In the genomic region with DNA sequence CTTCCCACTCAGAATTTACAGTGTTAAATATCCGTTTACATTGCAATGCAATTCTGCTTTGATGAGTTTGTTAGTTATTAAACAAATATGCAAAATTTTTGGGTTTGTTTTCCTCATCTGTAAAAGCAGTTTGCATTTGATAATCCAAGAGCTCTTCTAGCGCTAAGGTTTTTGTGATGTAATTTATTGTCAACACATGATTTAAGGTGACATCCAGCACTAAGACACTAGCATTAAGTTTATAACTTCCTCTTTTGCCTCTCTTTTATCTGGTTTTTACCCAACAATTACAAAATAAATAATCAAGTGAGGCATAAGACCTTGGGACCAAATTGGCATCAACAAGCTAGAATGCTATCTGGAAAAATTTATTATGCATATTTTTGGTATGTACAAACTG, we compare ENCODE assay signal across 8 cellular contexts. TPM values are rescaled to one million over a fixed set of nuclear protein-coding genes. Genes with fewer than 3 reads are reported as not detected.
DNase-seq lines count a peak whose midpoint lies in the region; ATAC-seq and TF ChIP-seq lines count a peak whose summit lies in the region.

No MANE protein-coding gene starts in this region.

- no peak overlapping the region for H3K27ac ChIP-seq in thymus (ENCODE audit: low read depth)

- H3K4me1 Mint-ChIP-seq in activated T-cell treated with anti-CD3 and anti-CD28 coated beads, Interleukin-2, amount 50 U/mL, for 24 hours (ENCODE audit: low read depth), result peaks cover 43% of the 10 kb centered on the region
- H3K4me1 Mint-ChIP-seq in WTC11 (peaks cover 6% of the 10 kb centered on the region), immature natural killer cell (peaks cover 22 to 54% of the 10 kb centered on the region in 2 donors), glutamatergic neuron (ENCODE audit: low read depth, unreplicated experiment) (peaks cover 2% of the 10 kb centered on the region)

- CTCF ChIA-PET in WTC11 (lab: Charles Lee), result no interaction called here

- no peak overlapping the region for H3K27ac Mint-ChIP-seq in activated T-cell treated with anti-CD3 and anti-CD28 coated beads, Interleukin-2, amount 50 U/mL, for 24 hours
- no peak overlapping the region; the same call in 1 of the 2 replicates for H3K27ac Mint-ChIP-seq in WTC11
- peak overlapping the region in 3 of 6 donors; percentile 41 to 95 (median 82) for H3K27ac Mint-ChIP-seq in immature natural killer cell
- no peak overlapping the region for H3K27ac Mint-ChIP-seq in glutamatergic neuron (ENCODE audit: unreplicated experiment)

- no peaks in the 10 kb centered on the region for H3K9me3 Mint-ChIP-seq in activated T-cell treated with anti-CD3 and anti-CD28 coated beads, Interleukin-2, amount 50 U/mL, for 24 hours
- no peaks in the 10 kb centered on the region for H3K9me3 Mint-ChIP-seq in WTC11
- H3K9me3 Mint-ChIP-seq in immature natural killer cell, result no peaks in the 10 kb centered on the region
- H3K9me3 Mint-ChIP-seq in glutamatergic neuron (ENCODE audit: unreplicated experiment), result peaks cover 4% of the 10 kb centered on the region

- H3K9me3 ChIP-seq in thymus (ENCODE audit: control insufficient read depth), result no peaks in the 10 kb centered on the region

- H3K4me3 Mint-ChIP-seq in activated T-cell treated with anti-CD3 and anti-CD28 coated beads, Interleukin-2, amount 50 U/mL, for 24 hours, result peak overlapping the region; percentile 92
- peak overlapping the region; percentile 97 for H3K4me3 Mint-ChIP-seq in WTC11
- peak overlapping the region; percentile 90 to 99 (median 96) for H3K4me3 Mint-ChIP-seq in immature natural killer cell
- no peak overlapping the region for H3K4me3 Mint-ChIP-seq in glutamatergic neuron (ENCODE audit: unreplicated experiment)

- no peaks in the 10 kb centered on the region for H3K36me3 ChIP-seq in thymus (ENCODE audit: control insufficient read depth, insufficient read depth)

- peaks cover 34% of the 10 kb centered on the region for H3K36me3 Mint-ChIP-seq in activated T-cell treated with anti-CD3 and anti-CD28 coated beads, Interleukin-2, amount 50 U/mL, for 24 hours (ENCODE audit: low read depth)
- H3K36me3 Mint-ChIP-seq in WTC11 (peaks cover 19% of the 10 kb centered on the region), immature natural killer cell (peaks cover 0 to 4% (median 3%) of the 10 kb centered on the region in 3 donors), glutamatergic neuron (ENCODE audit: unreplicated experiment) (no peaks in the 10 kb centered on the region)

- POLR2A ChIA-PET in WTC11 (lab: Charles Lee), result no interaction called here

- no peaks in the 10 kb centered on the region for H3K27me3 ChIP-seq in thymus (ENCODE audit: control insufficient read depth, insufficient read depth)

- TF ChIP-seq CTCF in WTC11 (IDR thresholded peaks at IDR 0.05), result no peak
- no peak for TF ChIP-seq CTCF in glutamatergic neuron (IDR thresholded peaks at IDR 0.05; ENCODE audit: partially characterized antibody, unreplicated experiment)

- peak overlapping the region; percentile 53 for H3K4me3 ChIP-seq in thymus (ENCODE audit: low read length)

- ATAC-seq in WTC11 (no peak), HG03025 (IDR thresholded peaks at IDR 0.05; ENCODE audit: low FRiP score, unreplicated experiment) (no peak)

- peaks cover 4% of the 10 kb centered on the region for H3K4me1 ChIP-seq in thymus (ENCODE audit: control insufficient read depth, insufficient read depth, low read length)

- H3K27me3 Mint-ChIP-seq in activated T-cell treated with anti-CD3 and anti-CD28 coated beads, Interleukin-2, amount 50 U/mL, for 24 hours, result no peaks in the 10 kb centered on the region
- peaks cover 2% of the 10 kb centered on the region; the same call in 1 of the 2 replicates for H3K27me3 Mint-ChIP-seq in WTC11 (ENCODE audit: low read depth)
- peaks cover 7 to 17% (median 17%) of the 10 kb centered on the region in 3 donors for H3K27me3 Mint-ChIP-seq in immature natural killer cell (ENCODE audit: low read depth in 3 of 3)
- no peaks in the 10 kb centered on the region for H3K27me3 Mint-ChIP-seq in glutamatergic neuron (ENCODE audit: unreplicated experiment)

- WGBS in thymus, result 3% methylated on average over 2 of the region's 2 CpGs

- DNase-seq in activated T-cell treated with anti-CD3 and anti-CD28 coated beads, Interleukin-2, amount 50 U/mL, for 24 hours, result no peak
- DNase-seq in activated T-cell treated with anti-CD3 and anti-CD28 coated beads, Interleukin-2, amount 50 U/mL, for 1 hour, result no peak
- DNase-seq in WTC11 (ENCODE audit: low spot score), result no peak
- DNase-seq in immature natural killer cell, result no peak
- DNase-seq in NAMALWA (ENCODE audit: low spot score), result no peak
- DNase-seq in glutamatergic neuron, result no peak

TF ChIP-seq in WTC11, 78 proteins besides CTCF, POLR2A, EP300 and RAD21:
- no peak for TF ChIP-seq OVOL2 (CRISPR knock-in tag; IDR thresholded peaks at IDR 0.05; ENCODE audit: borderline replicate concordance)
- no peak for TF ChIP-seq ZNF121 (CRISPR knock-in tag; IDR thresholded peaks at IDR 0.05)
TF ChIP-seq in WTC11: peak in this region for 0.

RNA-seq across cellular contexts. Expression of gene DNAJC19, which starts 1.0 kb away (rescaled TPM):
- total RNA-seq in WTC11 (2021), result 65.7 to 81.1 TPM (median 67.9 TPM) in 3 replicates
- polyA plus RNA-seq in immature natural killer cell, result 10 to 100 TPM; 68.6 to 82.9 (median 71.9) TPM
- 57.4 TPM for polyA plus RNA-seq in thymus
- 30.3 TPM for total RNA-seq in glutamatergic neuron (ENCODE audit: unreplicated experiment)
